ENCODE assay signal across 37 cellular contexts in genomic region chr2:218851286-218851685, GRCh38. TPM values are rescaled to one million over a fixed set of nuclear protein-coding genes. Genes with fewer than 3 reads are reported as not detected.
"Had no signal": no experiment of that assay in that cellular context is flagged by ENCODE, and none has a peak within 500 bp of the region (broad histone marks: within the 10 kb centered on the region; RNA-seq: fewer than 3 reads in every experiment).

No MANE protein-coding gene starts in this region.

- H3K36me3 ChIP-seq: adrenal gland, brain microvascular endothelial cell, breast epithelium had no signal

- H3K27ac ChIP-seq: adrenal gland, body of pancreas, brain microvascular endothelial cell, breast epithelium, VCaP had no signal

- H3K4me3 Mint-ChIP-seq: activated CD4-positive, alpha-beta T cell treated with anti-CD3 and anti-CD28 coated beads for 36 hours; activated CD4-positive, alpha-beta T cell treated with anti-CD3 and anti-CD28 coated beads, Interleukin-2, amount 10 ng/mL, durations not matched to agents 7 days and 5 days; activated CD8-positive, alpha-beta T cell treated with anti-CD3 and anti-CD28 coated beads, Interleukin-2, amount 10 ng/mL, durations not matched to agents 7 days and 5 days; activated naive CD4-positive, alpha-beta T cell treated with anti-CD3 and anti-CD28 coated beads for 36 hours; activated naive CD8-positive, alpha-beta T cell treated with anti-CD3 and anti-CD28 coated beads for 36 hours; activated T-cell treated with anti-CD3 and anti-CD28 coated beads, Interleukin-2, amount 50 U/mL, for 24 hours; T-helper 1 cell treated with Interleukin-12 subunit alpha and Interleukin-12 subunit beta and Interleukin-4 antibody, amounts not matched to agents 30 μg/mL and 1 μg/mL, for 36 hours; T-helper 2 cell treated with Interferon-gamma antibody and Interleukin-4, amounts not matched to agents 5 μg/mL and 100 μg/mL, for 36 hours; WTC11 had no signal

- H3K27ac Mint-ChIP-seq: activated CD4-positive, alpha-beta T cell treated with anti-CD3 and anti-CD28 coated beads for 36 hours; activated CD4-positive, alpha-beta T cell treated with anti-CD3 and anti-CD28 coated beads, Interleukin-2, amount 10 ng/mL, durations not matched to agents 7 days and 5 days; activated CD8-positive, alpha-beta T cell treated with anti-CD3 and anti-CD28 coated beads, Interleukin-2, amount 10 ng/mL, durations not matched to agents 7 days and 5 days; activated naive CD4-positive, alpha-beta T cell treated with anti-CD3 and anti-CD28 coated beads for 36 hours; activated naive CD4-positive, alpha-beta T cell treated with anti-CD3 and anti-CD28 coated beads, Interleukin-2, amount 50 U/mL, for 72 hours; activated naive CD8-positive, alpha-beta T cell treated with anti-CD3 and anti-CD28 coated beads for 36 hours; activated T-cell treated with anti-CD3 and anti-CD28 coated beads, Interleukin-2, amount 50 U/mL, for 24 hours; activated T-helper 2 cell treated with anti-CD3 and anti-CD28 coated beads, Interferon-gamma antibody, Interleukin-2, Interleukin-4, amounts not matched to agents 10 μg/mL and 5 μg/mL and 100 μg/mL, durations not matched to agents 14 hours and 24 hours and 36 hours; T-helper 1 cell treated with Interleukin-12 subunit alpha and Interleukin-12 subunit beta and Interleukin-4 antibody, amounts not matched to agents 30 μg/mL and 1 μg/mL, for 36 hours; T-helper 2 cell treated with Interferon-gamma antibody and Interleukin-4, amounts not matched to agents 5 μg/mL and 100 μg/mL, for 36 hours; WTC11 had no signal

- H3K4me1 ChIP-seq: adrenal gland, body of pancreas, breast epithelium had no signal

- H3K36me3 Mint-ChIP-seq: activated naive CD4-positive, alpha-beta T cell treated with anti-CD3 and anti-CD28 coated beads, Interleukin-2, amount 50 U/mL, for 72 hours; activated naive CD8-positive, alpha-beta T cell treated with anti-CD3 and anti-CD28 coated beads for 36 hours had no signal

- DNase-seq: activated CD4-positive, alpha-beta T cell treated with anti-CD3 and anti-CD28 coated beads for 1 hour; activated CD4-positive, alpha-beta T cell treated with anti-CD3 and anti-CD28 coated beads for 36 hours; activated CD4-positive, alpha-beta T cell treated with anti-CD3 and anti-CD28 coated beads for 48 hours; activated CD4-positive, alpha-beta T cell treated with anti-CD3 and anti-CD28 coated beads, Interleukin-2, amount 10 ng/mL, durations not matched to agents 7 days and 5 days; activated CD4-positive, alpha-beta T cell treated with anti-CD3 and anti-CD28 coated beads, Interleukin-2, amount 50 U/mL, for 48 hours; activated CD4-positive, CD25-positive, alpha-beta regulatory T cell; activated CD8-positive, alpha-beta memory T cell treated with anti-CD3 and anti-CD28 coated beads for 24 hours; activated CD8-positive, alpha-beta memory T cell treated with anti-CD3 and anti-CD28 coated beads, Interleukin-2, amount 50 U/mL, for 4 hours; activated CD8-positive, alpha-beta T cell treated with anti-CD3 and anti-CD28 coated beads, Interleukin-2, amount 10 ng/mL, durations not matched to agents 7 days and 5 days; activated effector memory CD4-positive, alpha-beta T cell treated with anti-CD3 and anti-CD28 coated beads, Interleukin-2, amount 50 U/mL, for 16 hours; activated gamma-delta T cell treated with Interleukin-2 at 50 U/mL for 16 hours; activated naive CD4-positive, alpha-beta T cell; activated naive CD4-positive, alpha-beta T cell treated with anti-CD3 and anti-CD28 coated beads for 36 hours; activated naive CD4-positive, alpha-beta T cell treated with anti-CD3 and anti-CD28 coated beads, Interleukin-2, amount 50 U/mL, for 16 hours; activated naive CD8-positive, alpha-beta T cell treated with anti-CD3 and anti-CD28 coated beads for 36 hours; activated T-cell treated with anti-CD3 and anti-CD28 coated beads, Interleukin-2, amount 50 U/mL, for 24 hours; adrenal gland; amniotic stem cell; body of pancreas; brain microvascular endothelial cell; central memory CD4-positive, alpha-beta T cell; SW 1271; T-helper 1 cell; T-helper 2 cell; T-helper 9 cell had no signal

- ATAC-seq: activated CD4-positive, alpha-beta T cell treated with anti-CD3 and anti-CD28 coated beads for 36 hours; activated CD4-positive, CD25-positive, alpha-beta regulatory T cell treated with anti-CD3 and anti-CD28 coated beads, Interleukin-2, amount 50 U/mL, for 24 hours; activated CD8-positive, alpha-beta T cell treated with anti-CD3 and anti-CD28 coated beads, Interleukin-2, amount 10 ng/mL, durations not matched to agents 7 days and 5 days; activated naive CD4-positive, alpha-beta T cell treated with anti-CD3 and anti-CD28 coated beads, Interleukin-2, amount 50 U/mL, for 72 hours; body of pancreas; WTC11 had no signal

- H3K9me3 Mint-ChIP-seq: activated CD4-positive, alpha-beta T cell treated with anti-CD3 and anti-CD28 coated beads, Interleukin-2, amount 10 ng/mL, durations not matched to agents 7 days and 5 days; activated naive CD4-positive, alpha-beta T cell treated with anti-CD3 and anti-CD28 coated beads for 36 hours; activated naive CD4-positive, alpha-beta T cell treated with anti-CD3 and anti-CD28 coated beads, Interleukin-2, amount 50 U/mL, for 72 hours; activated naive CD8-positive, alpha-beta T cell treated with anti-CD3 and anti-CD28 coated beads for 36 hours; activated T-cell treated with anti-CD3 and anti-CD28 coated beads, Interleukin-2, amount 50 U/mL, for 24 hours; activated T-helper 2 cell treated with anti-CD3 and anti-CD28 coated beads, Interferon-gamma antibody, Interleukin-2, Interleukin-4, amounts not matched to agents 10 μg/mL and 5 μg/mL and 100 μg/mL, durations not matched to agents 14 hours and 24 hours and 36 hours; T-helper 1 cell treated with Interleukin-12 subunit alpha and Interleukin-12 subunit beta and Interleukin-4 antibody, amounts not matched to agents 30 μg/mL and 1 μg/mL, for 36 hours; T-helper 2 cell treated with Interferon-gamma antibody and Interleukin-4, amounts not matched to agents 5 μg/mL and 100 μg/mL, for 36 hours had no signal

- H3K4me3 ChIP-seq: adrenal gland, body of pancreas, breast epithelium had no signal

- H3K27me3 ChIP-seq: body of pancreas had no signal

- H3K9me3 ChIP-seq: adrenal gland, body of pancreas, breast epithelium had no signal

- H3K4me1 Mint-ChIP-seq: activated CD4-positive, alpha-beta T cell treated with anti-CD3 and anti-CD28 coated beads for 36 hours; activated naive CD8-positive, alpha-beta T cell treated with anti-CD3 and anti-CD28 coated beads for 36 hours had no signal

RNA-seq across cellular contexts. Expression of gene WNT6, which starts 8.3 kb away (rescaled TPM):
- total RNA-seq: activated CD4-positive, alpha-beta T cell treated with anti-CD3 and anti-CD28 coated beads, Interleukin-2, amount 10 ng/mL, durations not matched to agents 7 days and 5 days; activated CD8-positive, alpha-beta T cell treated with anti-CD3 and anti-CD28 coated beads, Interleukin-2, amount 10 ng/mL, durations not matched to agents 7 days and 5 days; activated naive CD4-positive, alpha-beta T cell treated with anti-CD3 and anti-CD28 coated beads for 36 hours; activated naive CD4-positive, alpha-beta T cell treated with anti-CD3 and anti-CD28 coated beads, Interleukin-2, amount 50 U/mL, for 72 hours; activated T-helper 2 cell treated with anti-CD3 and anti-CD28 coated beads, Interferon-gamma antibody, Interleukin-2, Interleukin-4, amounts not matched to agents 10 μg/mL and 5 μg/mL and 100 μg/mL, durations not matched to agents 14 hours and 24 hours and 36 hours; cerebellum; WTC11 had no signal
- polyA plus RNA-seq: aorta had no signal

RNA-seq across cellular contexts. Expression of gene PRKAG3, which starts 19.7 kb away (rescaled TPM):
- total RNA-seq: activated CD4-positive, alpha-beta T cell treated with anti-CD3 and anti-CD28 coated beads for 36 hours; activated CD4-positive, alpha-beta T cell treated with anti-CD3 and anti-CD28 coated beads, Interleukin-2, amount 10 ng/mL, durations not matched to agents 7 days and 5 days; activated CD8-positive, alpha-beta T cell treated with anti-CD3 and anti-CD28 coated beads, Interleukin-2, amount 10 ng/mL, durations not matched to agents 7 days and 5 days; activated naive CD4-positive, alpha-beta T cell treated with anti-CD3 and anti-CD28 coated beads for 36 hours; activated naive CD4-positive, alpha-beta T cell treated with anti-CD3 and anti-CD28 coated beads, Interleukin-2, amount 50 U/mL, for 72 hours; activated naive CD8-positive, alpha-beta T cell treated with anti-CD3 and anti-CD28 coated beads for 36 hours; activated T-helper 2 cell treated with anti-CD3 and anti-CD28 coated beads, Interferon-gamma antibody, Interleukin-2, Interleukin-4, amounts not matched to agents 10 μg/mL and 5 μg/mL and 100 μg/mL, durations not matched to agents 14 hours and 24 hours and 36 hours; astrocyte; body of pancreas; breast epithelium; cerebellum; WTC11 had no signal
- polyA plus RNA-seq: adrenal gland had no signal

RNA-seq across cellular contexts. Expression of gene WNT10A, which starts 29.4 kb away (rescaled TPM):
- total RNA-seq: activated CD8-positive, alpha-beta T cell treated with anti-CD3 and anti-CD28 coated beads, Interleukin-2, amount 10 ng/mL, durations not matched to agents 7 days and 5 days; aorta; cardiac septum; WTC11 had no signal
- polyA plus RNA-seq: aorta had no signal
